1 cellular context compared by ENCODE assay signal in genomic region chr20:32896521-32897280, GRCh38.
TF ChIP-seq lines count a peak whose summit lies in the region.

No MANE protein-coding gene starts in this region.

TF ChIP-seq in H1, 55 proteins besides CTCF, POLR2A, EP300 and RAD21 (continued from another document):
- TF ChIP-seq SP1 (IDR thresholded peaks at IDR 0.05; ENCODE audit: low read depth, low read length) (no peak), SRF (IDR thresholded peaks at IDR 0.05; ENCODE audit: low read depth, low read length) (no peak), ASH2L (IDR thresholded peaks at IDR 0.05; ENCODE audit: low read length) (no peak), SIRT6 (IDR thresholded peaks at IDR 0.05; ENCODE audit: low read length) (no peak), TAF7 (optimal IDR thresholded peaks at IDR 0.05; ENCODE audit: borderline replicate concordance, low read depth, low read length) (no peak), JUN (IDR thresholded peaks at IDR 0.05; ENCODE audit: low read depth, low read length) (no peak), KDM4A (IDR thresholded peaks at IDR 0.05; ENCODE audit: low read depth, low read length, severe bottlenecking) (no peak), BACH1 (IDR thresholded peaks at IDR 0.05; ENCODE audit: low read length) (no peak), CHD7 (IDR thresholded peaks at IDR 0.05; ENCODE audit: insufficient replicate concordance, low read length) (no peak), TAF1 (IDR thresholded peaks at IDR 0.05; ENCODE audit: low read depth, low read length) (no peak), USF2 (IDR thresholded peaks at IDR 0.05; ENCODE audit: low read length) (no peak), SIX5 (IDR thresholded peaks at IDR 0.05; ENCODE audit: low read depth, low read length) (no peak), SAP30 (IDR thresholded peaks at IDR 0.05; ENCODE audit: insufficient read depth, insufficient replicate concordance, low read length) (no peak), HDAC6 (IDR thresholded peaks at IDR 0.05; ENCODE audit: low read depth, low read length) (no peak)
